Comparison of ENCODE assay signal across 8 cellular contexts in genomic region chr12:120116792-120117651, GRCh38. TPM values are rescaled to one million over a fixed set of nuclear protein-coding genes. Genes with fewer than 3 reads are reported as not detected.
DNase-seq lines count a peak whose midpoint lies in the region; ATAC-seq and TF ChIP-seq lines count a peak whose summit lies in the region.

No MANE protein-coding gene starts in this region.

- peaks cover 23% of the 10 kb centered on the region for H3K36me3 Mint-ChIP-seq in T-helper 1 cell treated with Interleukin-12 subunit alpha and Interleukin-12 subunit beta and Interleukin-4 antibody, amounts not matched to agents 30 μg/mL and 1 μg/mL, for 36 hours (ENCODE audit: low read depth)

- peak overlapping the region; percentile 90 for H3K4me3 Mint-ChIP-seq in T-helper 1 cell treated with Interleukin-12 subunit alpha and Interleukin-12 subunit beta and Interleukin-4 antibody, amounts not matched to agents 30 μg/mL and 1 μg/mL, for 36 hours

- peaks cover 0 to 14% of the 10 kb centered on the region in 2 donors for H3K36me3 ChIP-seq in psoas muscle (ENCODE audit: insufficient read depth in 1 of 2, low read depth in 1 of 2)
- H3K36me3 ChIP-seq in urinary bladder (ENCODE audit: insufficient read depth) = no peaks in the 10 kb centered on the region

- H3K27me3 Mint-ChIP-seq in T-helper 1 cell treated with Interleukin-12 subunit alpha and Interleukin-12 subunit beta and Interleukin-4 antibody, amounts not matched to agents 30 μg/mL and 1 μg/mL, for 36 hours (ENCODE audit: low read depth) = no peaks in the 10 kb centered on the region

- WGBS in psoas muscle, 3 donors = 0 to 1% (median 0%) methylated on average over 56 to 91 of the region's 91 CpGs
- under 1% methylated on average over 88 of the region's 91 CpGs for WGBS in urinary bladder

- H3K27me3 ChIP-seq in psoas muscle (ENCODE audit: insufficient read depth in 3 of 3, low read length in 2 of 3) = no peaks in the 10 kb centered on the region

- peaks cover 70% of the 10 kb centered on the region for H3K4me1 Mint-ChIP-seq in T-helper 1 cell treated with Interleukin-12 subunit alpha and Interleukin-12 subunit beta and Interleukin-4 antibody, amounts not matched to agents 30 μg/mL and 1 μg/mL, for 36 hours (ENCODE audit: low read depth)

- peak overlapping the region; percentile 77 for H3K4me3 ChIP-seq in psoas muscle
- H3K4me3 ChIP-seq in urinary bladder (ENCODE audit: low read depth, low read length) = peak overlapping the region; percentile 99

- H3K9me3 Mint-ChIP-seq in T-helper 1 cell treated with Interleukin-12 subunit alpha and Interleukin-12 subunit beta and Interleukin-4 antibody, amounts not matched to agents 30 μg/mL and 1 μg/mL, for 36 hours = no peaks in the 10 kb centered on the region

- H3K27ac ChIP-seq in psoas muscle (peak overlapping the region; percentile 87), urinary bladder (ENCODE audit: low read depth) (peak overlapping the region; percentile 83)

- H3K9me3 ChIP-seq in psoas muscle = no peaks in the 10 kb centered on the region

- peak overlapping the region; percentile 94 for H3K27ac Mint-ChIP-seq in T-helper 1 cell treated with Interleukin-12 subunit alpha and Interleukin-12 subunit beta and Interleukin-4 antibody, amounts not matched to agents 30 μg/mL and 1 μg/mL, for 36 hours

- TF ChIP-seq CTCF in psoas muscle (IDR thresholded peaks at IDR 0.05) = no peak

- DNase-seq in NCI-H187 (lab: John Stamatoyannopoulos, UW) = peak; percentile 92 to 97
- peak in 54 of 56 donors; percentile 35 to 97 (median 88) for DNase-seq in amygdala (lab: John Stamatoyannopoulos, UW)
- DNase-seq in left ventricle myocardium superior = peak; percentile 97
- DNase-seq in psoas muscle = peak; percentile 94 to 98

- H3K4me1 ChIP-seq in psoas muscle (peaks cover 31% of the 10 kb centered on the region), urinary bladder (ENCODE audit: insufficient read depth) (no peaks in the 10 kb centered on the region)

- ATAC-seq in GM18502 (IDR thresholded peaks at IDR 0.05; ENCODE audit: poor library complexity, unreplicated experiment) (peak; percentile 52), HG02938 (IDR thresholded peaks at IDR 0.05; ENCODE audit: unreplicated experiment) (peak; percentile 40), left ventricle myocardium superior (peak; percentile 97), psoas muscle (peak; percentile 90 to 96 (median 93))

- intact Hi-C loops in left ventricle myocardium superior (cut with micrococcal nuclease) = no loop called here
- intact Hi-C loops in psoas muscle (cut with DNase I) = loop anchor here in 1 of 2 donors (10.0 kb wide), 1 partner anchor 148 kb away; the partner anchor contains the start of gene PXN

RNA-seq across cellular contexts. Expression of gene RAB35, which starts 0.5 kb away (rescaled TPM):
- total RNA-seq in left ventricle myocardium superior (24.0 TPM), psoas muscle (10 to 100 TPM; 24.0 to 38.7 (median 35.6) TPM), urinary bladder (14.9 TPM)
- polyA plus RNA-seq in psoas muscle (10 to 100 TPM; 18.9 to 33.2 (median 31.1) TPM), urinary bladder (42.4 TPM)

Comparison
In these comparisons a context has a peak if more than half of its experiments do, and no peak if none do; other contexts are left out.
1. Peak in every context shown above with its lines: DNase-seq, ATAC-seq, H3K4me3 ChIP-seq and H3K27ac ChIP-seq.
2. ATAC-seq: peak in every context shown above with its lines; median percentile 97 in left ventricle myocardium superior; 93 in psoas muscle; 52 in GM18502; 40 in HG02938.